ENCODE assay signal across 33 cellular contexts in the genomic region with DNA sequence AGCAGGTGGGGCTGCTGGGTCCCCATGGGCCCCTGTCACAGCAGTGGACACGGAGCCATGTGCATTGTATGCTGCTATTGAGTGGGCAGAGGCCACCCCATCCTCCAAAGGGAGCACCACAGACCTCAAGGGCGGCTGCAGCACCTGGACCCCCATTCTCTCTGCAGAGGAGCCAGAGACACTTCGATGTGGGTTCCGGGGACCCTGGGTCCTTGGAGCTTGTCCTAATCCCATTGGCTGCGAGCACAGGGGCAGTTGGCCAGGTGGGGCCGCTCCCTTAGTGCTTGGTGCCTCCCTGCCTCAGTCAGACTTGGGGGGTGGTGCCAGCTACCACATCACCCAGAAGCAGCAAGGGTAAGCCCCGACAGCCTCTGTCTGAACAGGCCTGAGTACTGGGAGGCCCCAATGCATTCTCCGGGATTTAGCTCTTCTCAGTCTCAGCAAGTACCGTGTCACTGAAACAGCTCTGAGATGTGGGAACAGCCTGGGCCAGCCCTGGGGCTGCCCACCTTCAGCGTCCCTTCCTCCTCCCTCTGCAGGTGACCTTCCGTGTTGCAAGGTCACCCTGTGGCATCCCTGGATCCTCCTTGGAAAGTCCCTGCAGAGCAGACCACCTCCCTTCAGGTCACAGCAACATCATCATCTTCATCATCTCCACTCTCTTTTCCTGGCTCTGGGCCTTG.
DNase-seq lines count a peak whose midpoint lies in the region; ATAC-seq, FAIRE-seq and TF ChIP-seq lines count a peak whose summit lies in the region.
"Had no signal": no experiment of that assay in that cellular context is flagged by ENCODE, and none has a peak within 500 bp of the region (broad histone marks: within the 10 kb centered on the region; RNA-seq: fewer than 3 reads in every experiment).

No MANE protein-coding gene starts in this region.

- H3K36me3 ChIP-seq in H1 (ENCODE audit: control insufficient read depth in 2 of 4, insufficient read depth in 4 of 4, low read length in 3 of 4) (peaks cover 0 to 23% (median 15%) of the 10 kb centered on the region in 4 experiments; a peak in 6 of 8 replicates), mesenchymal stem cell (ENCODE audit: control insufficient read depth in 1 of 2, insufficient read depth in 2 of 2, low read depth in 1 of 2, low read length in 2 of 2) (peaks cover 55 to 64% of the 10 kb centered on the region in 2 experiments)
- H3K36me3 ChIP-seq: HAP-1, uterus had no signal

- TF ChIP-seq POLR2A in H1 (IDR thresholded peaks at IDR 0.05; ENCODE audit: control extremely low read depth in 1 of 2, low read depth in 2 of 2, low read length in 2 of 2): no peak

- H2BK5ac ChIP-seq in H1 (ENCODE audit: low read depth, low read length): no peak overlapping the region
- no peak overlapping the region for H2BK5ac ChIP-seq in mesenchymal stem cell (ENCODE audit: low read depth, low read length, poor library complexity, severe bottlenecking)

- H2AFZ ChIP-seq in H1 (ENCODE audit: low read length) (no peak overlapping the region), mesenchymal stem cell (ENCODE audit: low read depth, low read length) (no peak overlapping the region)

- H3K4me1 Mint-ChIP-seq in HFFc6 (ENCODE audit: low read depth): no peaks in the 10 kb centered on the region

- TF ChIP-seq RAD21 in H1 (IDR thresholded peaks at IDR 0.05 in 1 of 2, conservative IDR thresholded peaks at IDR 0.05 in 1 of 2; ENCODE audit: low read depth in 2 of 2, low read length in 2 of 2): no peak

- no peaks in the 10 kb centered on the region for H3K9me3 Mint-ChIP-seq in HFFc6
- H3K9me3 Mint-ChIP-seq: activated T-cell treated with anti-CD3 and anti-CD28 coated beads, Interleukin-2, amount 50 U/mL, for 72 hours; brain; naive thymus-derived CD4-positive, alpha-beta T cell; stimulated activated naive CD8-positive, alpha-beta T cell treated with anti-CD3 and anti-CD28 coated beads, Interleukin-15, Interleukin-2, amounts not matched to agents 100 ng/mL and 50 ng/mL, for 24 hours had no signal

- intact Hi-C loops in cardiac septum (cut with DNase I): no loop called here

- no peak overlapping the region for H4K91ac ChIP-seq in H1 (replicated peaks; ENCODE audit: insufficient read length, low read length)
- H4K91ac ChIP-seq in mesenchymal stem cell (ENCODE audit: low read length): no peak overlapping the region

- H3K27me3 ChIP-seq in H1 (replicated peaks in 1 of 4; ENCODE audit: control insufficient read depth in 3 of 4, extremely low read depth in 1 of 4, insufficient read depth in 3 of 4, low read length in 3 of 4): no peaks in the 10 kb centered on the region
- no peaks in the 10 kb centered on the region for H3K27me3 ChIP-seq in mesenchymal stem cell (ENCODE audit: control insufficient read depth in 1 of 2, insufficient read depth in 1 of 2, low read length in 2 of 2)
- H3K27me3 ChIP-seq: esophagus squamous epithelium, SJCRH30, uterus had no signal

- no peak overlapping the region for H3K14ac ChIP-seq in H1 (ENCODE audit: insufficient read length)
- H3K14ac ChIP-seq in mesenchymal stem cell (ENCODE audit: low read length in 2 of 2): no peak overlapping the region

- ATAC-seq in HG02763 (IDR thresholded peaks at IDR 0.05; ENCODE audit: unreplicated experiment): no peak
- ATAC-seq in HG03469 (IDR thresholded peaks at IDR 0.05; ENCODE audit: unreplicated experiment): no peak
- ATAC-seq in GM19023 (IDR thresholded peaks at IDR 0.05; ENCODE audit: unreplicated experiment): no peak
- ATAC-seq: activated T-cell treated with anti-CD3 and anti-CD28 coated beads, Interleukin-2, amount 50 U/mL, for 72 hours; naive thymus-derived CD4-positive, alpha-beta T cell had no signal

- H3K9ac ChIP-seq in H1 (replicated peaks in 1 of 4; ENCODE audit: extremely low read depth in 1 of 4, low read depth in 3 of 4, low read length in 3 of 4): no peak overlapping the region
- no peak overlapping the region for H3K9ac ChIP-seq in mesenchymal stem cell (ENCODE audit: low read length)

- peaks cover 2% of the 10 kb centered on the region; the same call in 1 of the 2 replicates for H3K27me3 Mint-ChIP-seq in HFFc6 (ENCODE audit: insufficient read depth)
- H3K27me3 Mint-ChIP-seq: brain; naive thymus-derived CD4-positive, alpha-beta T cell; stimulated activated naive CD8-positive, alpha-beta T cell treated with anti-CD3 and anti-CD28 coated beads, Interleukin-15, Interleukin-2, amounts not matched to agents 100 ng/mL and 50 ng/mL, for 24 hours had no signal

- H4K5ac ChIP-seq in H1 (ENCODE audit: insufficient read length, low read depth, low read length): no peak overlapping the region

- no peak overlapping the region for H2BK15ac ChIP-seq in H1 (ENCODE audit: low read length)
- H2BK15ac ChIP-seq in mesenchymal stem cell (ENCODE audit: low read depth, poor library complexity, severe bottlenecking): no peak overlapping the region

- H3K9me3 ChIP-seq in H1 (ENCODE audit: insufficient read depth in 2 of 2, low read depth in 1 of 2, low read length in 1 of 2): no peaks in the 10 kb centered on the region
- no peaks in the 10 kb centered on the region for H3K9me3 ChIP-seq in mesenchymal stem cell (ENCODE audit: control insufficient read depth, low read length)
- H3K9me3 ChIP-seq: A549, Caco-2, esophagus squamous epithelium, HAP-1, SJCRH30, thoracic aorta, uterus had no signal

- H3K18ac ChIP-seq in H1 (ENCODE audit: extremely low read depth, low read length) (no peak overlapping the region), mesenchymal stem cell (ENCODE audit: low read depth in 1 of 2, low read length in 2 of 2) (no peak overlapping the region)

- no peak overlapping the region for H3K56ac ChIP-seq in H1 (replicated peaks; ENCODE audit: insufficient read length, low read depth, low read length)

- H3K4me2 ChIP-seq in H1 (ENCODE audit: insufficient read depth in 1 of 2, low read depth in 2 of 2, low read length in 2 of 2) (no peak overlapping the region), mesenchymal stem cell (ENCODE audit: low read length, poor library complexity, severe bottlenecking) (no peak overlapping the region)
- H3K4me2 ChIP-seq: A549 had no signal

- H2BK120ac ChIP-seq in H1 (replicated peaks; ENCODE audit: low read depth, low read length) (no peak overlapping the region), mesenchymal stem cell (ENCODE audit: low read depth, low read length) (no peak overlapping the region)

- H4K8ac ChIP-seq in H1 (ENCODE audit: extremely low read depth, insufficient read depth, low read length): 0 out of 2 replicates have a peak overlapping the region, but pooled peaks have one; percentile 16
- H4K8ac ChIP-seq in mesenchymal stem cell (ENCODE audit: low read length): no peak overlapping the region

- H3K4me3 Mint-ChIP-seq in HFFc6: no peak overlapping the region
- H3K4me3 Mint-ChIP-seq: activated T-cell treated with anti-CD3 and anti-CD28 coated beads, Interleukin-2, amount 50 U/mL, for 72 hours; brain; naive thymus-derived CD4-positive, alpha-beta T cell; stimulated activated naive CD8-positive, alpha-beta T cell treated with anti-CD3 and anti-CD28 coated beads, Interleukin-15, Interleukin-2, amounts not matched to agents 100 ng/mL and 50 ng/mL, for 24 hours had no signal

- H3K79me2 ChIP-seq in H1 (ENCODE audit: control insufficient read depth in 1 of 2, insufficient read depth in 2 of 2, low read length in 2 of 2): no peaks in the 10 kb centered on the region

- H4K20me1 ChIP-seq in H1 (replicated peaks in 1 of 2; ENCODE audit: control insufficient read depth in 1 of 2, insufficient read depth in 2 of 2, low read length in 2 of 2): peaks cover 0 to 5% of the 10 kb centered on the region in 2 experiments

- no peaks in the 10 kb centered on the region for H3K36me3 Mint-ChIP-seq in HFFc6 (ENCODE audit: low read depth)

- no peak for TF ChIP-seq EP300 in H1 (IDR thresholded peaks at IDR 0.05; ENCODE audit: borderline replicate concordance in 1 of 2, low read depth in 2 of 2, low read length in 2 of 2)

- CTCF ChIA-PET in H1 (lab: Charles Lee; ENCODE audit: partially characterized antibody): interaction anchor here (0.6 to 5.0 kb wide), 14 partner anchors 9 to 244 kb away, joined by 3 to 25 read pairs (median 3); no protein-coding TSS in a partner anchor

- DNase-seq in AG09309 (ENCODE audit: low read depth) (no peak), HFFc6 (no peak), H1 (ENCODE audit: low read depth in 1 of 2, low spot score in 2 of 2) (no peak), mesenchymal stem cell (peak; percentile 12), cardiac septum (ENCODE audit: low spot score) (no peak)
- DNase-seq: activated CD4-positive, alpha-beta T cell treated with anti-CD3 and anti-CD28 coated beads, Interleukin-2, amount 50 U/mL, for 1 hour; activated naive CD4-positive, alpha-beta T cell; activated T-cell treated with anti-CD3 and anti-CD28 coated beads, Interleukin-2, amount 50 U/mL, for 72 hours; C1 segment of cervical spinal cord; DMS79; effector memory CD4-positive, alpha-beta T cell; esophagus squamous epithelium; GF-D8; midbrain; MV-4-11; naive thymus-derived CD4-positive, alpha-beta T cell; NCI-H187; NCI-H526; occipital lobe; SJCRH30; uterus had no signal

- TF ChIP-seq CTCF in AG09309 (IDR thresholded peaks at IDR 0.05; ENCODE audit: control insufficient read depth, insufficient read depth, low read depth, low read length, missing control alignments): peak; percentile 13
- peak; percentile 15; the same call in 1 of the 2 replicates for TF ChIP-seq CTCF in HFFc6 (IDR thresholded peaks at IDR 0.05)
- peak in 2 of 3 experiments; percentile 11 to 12; a peak in 2 of 4 replicates for TF ChIP-seq CTCF in H1 (IDR thresholded peaks at IDR 0.05; ENCODE audit: control extremely low read depth in 1 of 3, insufficient read depth in 1 of 3, low read depth in 1 of 3, low read length in 3 of 3)

- H3K4me3 ChIP-seq in AG09309 (ENCODE audit: control insufficient read depth, low read depth, low read length): no peak overlapping the region
- H3K4me3 ChIP-seq in H1 (ENCODE audit: extremely low read depth in 1 of 4, insufficient read depth in 2 of 4, low read depth in 3 of 4, low read length in 4 of 4): no peak overlapping the region
- no peak overlapping the region for H3K4me3 ChIP-seq in mesenchymal stem cell (ENCODE audit: insufficient read depth in 1 of 2, low read depth in 1 of 2, low read length in 2 of 2)
- H3K4me3 ChIP-seq: A549, coronary artery, esophagus squamous epithelium, HAP-1, SJCRH30, thoracic aorta, uterus had no signal

- no peak overlapping the region for H2BK20ac ChIP-seq in H1 (ENCODE audit: low read length)

- H3K4me1 ChIP-seq in H1 (replicated peaks in 1 of 4; ENCODE audit: control insufficient read depth in 3 of 4, insufficient read depth in 4 of 4, low read length in 3 of 4) (0 out of 7 replicates have a peak, but pooled peaks cover 0 to under 1% (median 0%) of the 10 kb centered on the region in 4 experiments), mesenchymal stem cell (ENCODE audit: control insufficient read depth, insufficient read depth, low read depth, low read length) (peaks cover 10% of the 10 kb centered on the region)
- H3K4me1 ChIP-seq: A549, Caco-2, HAP-1, SJCRH30, uterus had no signal

- H2BK12ac ChIP-seq in H1 (ENCODE audit: low read depth, low read length): no peak overlapping the region
- H2BK12ac ChIP-seq in mesenchymal stem cell (ENCODE audit: low read length in 2 of 2): no peak overlapping the region

- 88% methylated on average over 11 of the region's 11 CpGs; no CpG with 5 or more reads in 1 of the 2 experiments for WGBS in H1 (ENCODE audit: extremely low coverage in 1 of 2, insufficient coverage in 1 of 2, insufficient read length in 1 of 2, insufficient replicate concordance in 2 of 2, low coverage in 1 of 2, low lambda C conversion rate in 2 of 2, missing lambda C conversion rate in 1 of 2), 2 experiments
- WGBS in mesenchymal stem cell: 96% methylated on average over 11 of the region's 11 CpGs

- H2AK5ac ChIP-seq in H1 (ENCODE audit: low read depth, low read length) (no peak overlapping the region), mesenchymal stem cell (ENCODE audit: low read length, severe bottlenecking) (no peak overlapping the region)

- H3K27ac ChIP-seq in H1 (ENCODE audit: low read depth, low read length): no peak overlapping the region
- H3K27ac ChIP-seq in mesenchymal stem cell (ENCODE audit: low read length, poor library complexity, severe bottlenecking): no peak overlapping the region
- H3K27ac ChIP-seq: A549, coronary artery, SJCRH30, thoracic aorta, uterus had no signal

- H3K4ac ChIP-seq in H1 (replicated peaks; ENCODE audit: insufficient read length, low read depth, low read length): no peak overlapping the region
- H3K4ac ChIP-seq in mesenchymal stem cell (ENCODE audit: low read depth in 1 of 2, low read length in 2 of 2): no peak overlapping the region

- POLR2A ChIA-PET in H1 (lab: Charles Lee; ENCODE audit: partially characterized antibody): no interaction called here

- no peak for FAIRE-seq in H1 (lab: Jason Lieb, UNC)
- FAIRE-seq: A549, GM19239, islet of Langerhans had no signal

- no peaks in the 10 kb centered on the region for H3K23me2 ChIP-seq in H1 (ENCODE audit: low read depth, low read length)

- no peak overlapping the region for H3K27ac Mint-ChIP-seq in HFFc6
- H3K27ac Mint-ChIP-seq: activated T-cell treated with anti-CD3 and anti-CD28 coated beads, Interleukin-2, amount 50 U/mL, for 72 hours; brain; naive thymus-derived CD4-positive, alpha-beta T cell; stimulated activated naive CD8-positive, alpha-beta T cell treated with anti-CD3 and anti-CD28 coated beads, Interleukin-15, Interleukin-2, amounts not matched to agents 100 ng/mL and 50 ng/mL, for 24 hours had no signal

- no peaks in the 10 kb centered on the region for H3K79me1 ChIP-seq in H1 (ENCODE audit: low read depth, low read length)
- no peaks in the 10 kb centered on the region for H3K79me1 ChIP-seq in mesenchymal stem cell (replicated peaks; ENCODE audit: low read length, poor library complexity, severe bottlenecking)

- H3K23ac ChIP-seq in H1 (ENCODE audit: insufficient read length): no peak overlapping the region
- no peak overlapping the region for H3K23ac ChIP-seq in mesenchymal stem cell (ENCODE audit: low read length in 2 of 2)
